ENCODE assay signal across 27 cellular contexts in the genomic region with DNA sequence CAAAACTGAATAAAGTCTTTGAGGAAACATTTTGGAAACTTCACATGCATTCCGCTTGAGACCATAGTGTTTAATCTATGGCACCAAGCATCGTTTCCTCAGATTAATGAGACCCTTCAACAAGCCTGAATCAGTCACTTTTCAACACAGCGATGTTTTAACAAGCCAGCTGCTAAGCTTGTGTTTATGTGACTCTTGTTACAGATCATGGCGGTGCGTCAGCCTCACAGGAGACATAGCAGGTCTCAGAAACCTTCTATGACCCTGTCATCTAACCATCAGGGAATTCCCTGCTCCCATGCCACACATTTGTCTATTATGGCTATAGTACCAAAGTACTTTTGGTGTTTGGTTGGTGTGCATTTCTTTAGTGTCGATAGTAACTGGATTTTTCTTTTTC.
"Had no signal": no experiment of that assay in that cellular context is flagged by ENCODE, and none has a peak within 500 bp of the region (broad histone marks: within the 10 kb centered on the region; RNA-seq: fewer than 3 reads in every experiment).

No MANE protein-coding gene starts in this region.

- H3K4me3 ChIP-seq: colonic mucosa, gastroesophageal sphincter, heart left ventricle, hepatocyte, lower lobe of right lung, mucosa of descending colon, prostate gland, right atrium auricular region, stomach, thyroid gland, vagina had no signal

- H3K4me2 ChIP-seq: hepatocyte had no signal

- H3K4me1 Mint-ChIP-seq: endodermal cell; naive thymus-derived CD4-positive, alpha-beta T cell; stimulated activated effector memory CD8-positive, alpha-beta T cell treated with anti-CD3 and anti-CD28 coated beads, Interleukin-12 subunit alpha, Interleukin-12 subunit beta, amount 100 ng/mL, for 72 hours had no signal

- ATAC-seq: esophagus mucosa; foreskin keratinocyte; gastroesophageal sphincter; heart left ventricle; left ventricle myocardium superior; lower lobe of right lung; mucosa of descending colon; naive thymus-derived CD4-positive, alpha-beta T cell; sciatic nerve; stimulated activated effector memory CD8-positive, alpha-beta T cell treated with anti-CD3 and anti-CD28 coated beads, Interleukin-12 subunit alpha, Interleukin-12 subunit beta, amount 100 ng/mL, for 72 hours had no signal

- FAIRE-seq: kidney had no signal

- H3K36me3 ChIP-seq: colonic mucosa, prostate gland, vagina had no signal

- H2AFZ ChIP-seq: hepatocyte had no signal

- DNase-seq: colonic mucosa; effector CD8-positive, alpha-beta T cell; endodermal cell; foreskin keratinocyte; heart left ventricle; kidney; left ventricle myocardium superior; lower lobe of right lung; mucosa of descending colon; naive thymus-derived CD4-positive, alpha-beta T cell; stimulated activated CD4-positive, alpha-beta T cell treated with anti-CD3 and anti-CD28 coated beads, Interleukin-2, amount 100 ng/mL, for 24 hours; stimulated activated CD4-positive, alpha-beta T cell treated with anti-CD3 and anti-CD28 coated beads, Interleukin-4, amount 100 ng/mL, for 24 hours; stimulated activated naive CD4-positive, alpha-beta T cell treated with Interleukin-2 at 50 U/mL for 16 hours; stomach; thyroid gland; trophoblast cell had no signal

- H3K4me3 Mint-ChIP-seq: dendritic cell treated with granulocyte-macrophage colony-stimulating factor and Interleukin-4, amounts not matched to agents 40 ng/mL and 50 ng/mL, for 4 days; endodermal cell; naive thymus-derived CD4-positive, alpha-beta T cell; neural crest cell; stimulated activated effector memory CD8-positive, alpha-beta T cell treated with anti-CD3 and anti-CD28 coated beads, Interleukin-12 subunit alpha, Interleukin-12 subunit beta, amount 100 ng/mL, for 72 hours had no signal

- H3K27me3 ChIP-seq: colonic mucosa, gastroesophageal sphincter, heart left ventricle, hepatocyte, right atrium auricular region, stomach, thyroid gland, vagina had no signal

- H3K79me2 ChIP-seq: hepatocyte had no signal

- H3K9me3 ChIP-seq: colonic mucosa, gastroesophageal sphincter, heart left ventricle, lower lobe of right lung, mucosa of descending colon, prostate gland, right atrium auricular region, stomach, thyroid gland, vagina had no signal

- H3K4me1 ChIP-seq: colonic mucosa, foreskin keratinocyte, gastroesophageal sphincter, heart left ventricle, lower lobe of right lung, prostate gland, right atrium auricular region, thyroid gland, vagina had no signal

- H3K27ac Mint-ChIP-seq: dendritic cell treated with granulocyte-macrophage colony-stimulating factor and Interleukin-4, amounts not matched to agents 40 ng/mL and 50 ng/mL, for 4 days; endodermal cell; naive thymus-derived CD4-positive, alpha-beta T cell; stimulated activated effector memory CD8-positive, alpha-beta T cell treated with anti-CD3 and anti-CD28 coated beads, Interleukin-12 subunit alpha, Interleukin-12 subunit beta, amount 100 ng/mL, for 72 hours had no signal

- H3K36me3 Mint-ChIP-seq: stimulated activated effector memory CD8-positive, alpha-beta T cell treated with anti-CD3 and anti-CD28 coated beads, Interleukin-12 subunit alpha, Interleukin-12 subunit beta, amount 100 ng/mL, for 72 hours had no signal

- H3K9me3 Mint-ChIP-seq: dendritic cell treated with granulocyte-macrophage colony-stimulating factor and Interleukin-4, amounts not matched to agents 40 ng/mL and 50 ng/mL, for 4 days; endodermal cell; naive thymus-derived CD4-positive, alpha-beta T cell; neural crest cell; stimulated activated effector memory CD8-positive, alpha-beta T cell treated with anti-CD3 and anti-CD28 coated beads, Interleukin-12 subunit alpha, Interleukin-12 subunit beta, amount 100 ng/mL, for 72 hours had no signal

- H3K27me3 Mint-ChIP-seq: dendritic cell treated with granulocyte-macrophage colony-stimulating factor and Interleukin-4, amounts not matched to agents 40 ng/mL and 50 ng/mL, for 4 days; naive thymus-derived CD4-positive, alpha-beta T cell had no signal

- H3K27ac ChIP-seq: colonic mucosa, epithelial cell of prostate, foreskin keratinocyte, gastroesophageal sphincter, heart left ventricle, hepatocyte, lower lobe of right lung, prostate gland, right atrium auricular region, stomach, thyroid gland, vagina had no signal
